Comparison of ENCODE assay signal across 1 cellular context in the genomic region with DNA sequence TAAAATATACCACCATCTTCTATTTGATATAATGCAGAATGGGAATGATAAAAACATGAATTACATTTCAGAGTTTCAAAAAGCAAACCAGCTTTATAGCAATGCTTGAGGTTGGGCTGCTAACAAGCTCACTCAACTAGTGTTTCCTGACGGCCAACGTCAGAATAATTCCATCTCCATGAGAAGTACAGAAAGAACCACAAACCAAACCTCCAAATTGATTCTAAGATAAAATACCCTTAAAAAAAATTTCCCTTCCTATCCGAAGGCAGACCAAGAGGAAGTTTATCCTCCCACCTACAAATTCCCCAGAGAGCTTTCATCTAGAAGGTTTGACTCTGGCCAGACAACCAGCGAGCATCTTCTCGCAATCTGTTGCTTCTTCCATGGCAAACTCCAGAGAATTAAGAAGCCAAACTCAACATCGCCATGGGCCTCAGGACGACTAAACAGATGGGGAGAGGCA.
TF ChIP-seq lines count a peak whose summit lies in the region.

A gene (plus strand): TSS at position 271 of the 466 bp plus-strand sequence. CDS start 159 bp downstream, at position 430.

TF ChIP-seq in HepG2, 621 proteins besides CTCF, POLR2A, EP300 and RAD21 (continued from another document):
- TF ChIP-seq KDM2A (CRISPR knock-in tag; IDR thresholded peaks at IDR 0.05; ENCODE audit: borderline replicate concordance, low read depth) (no peak), NR2F6 (IDR thresholded peaks at IDR 0.05) (no peak), NR2F6 (CRISPR knock-in tag; IDR thresholded peaks at IDR 0.05) (no peak), CEBPG (CRISPR knock-in tag; IDR thresholded peaks at IDR 0.05) (no peak)
- TF ChIP-seq, protein P1, sequence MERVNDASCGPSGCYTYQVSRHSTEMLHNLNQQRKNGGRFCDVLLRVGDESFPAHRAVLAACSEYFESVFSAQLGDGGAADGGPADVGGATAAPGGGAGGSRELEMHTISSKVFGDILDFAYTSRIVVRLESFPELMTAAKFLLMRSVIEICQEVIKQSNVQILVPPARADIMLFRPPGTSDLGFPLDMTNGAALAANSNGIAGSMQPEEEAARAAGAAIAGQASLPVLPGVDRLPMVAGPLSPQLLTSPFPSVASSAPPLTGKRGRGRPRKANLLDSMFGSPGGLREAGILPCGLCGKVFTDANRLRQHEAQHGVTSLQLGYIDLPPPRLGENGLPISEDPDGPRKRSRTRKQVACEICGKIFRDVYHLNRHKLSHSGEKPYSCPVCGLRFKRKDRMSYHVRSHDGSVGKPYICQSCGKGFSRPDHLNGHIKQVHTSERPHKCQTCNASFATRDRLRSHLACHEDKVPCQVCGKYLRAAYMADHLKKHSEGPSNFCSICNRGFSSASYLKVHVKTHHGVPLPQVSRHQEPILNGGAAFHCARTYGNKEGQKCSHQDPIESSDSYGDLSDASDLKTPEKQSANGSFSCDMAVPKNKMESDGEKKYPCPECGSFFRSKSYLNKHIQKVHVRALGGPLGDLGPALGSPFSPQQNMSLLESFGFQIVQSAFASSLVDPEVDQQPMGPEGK (CRISPR knock-in tag; IDR thresholded peaks at IDR 0.05), result no peak
- TF ChIP-seq, protein P2, sequence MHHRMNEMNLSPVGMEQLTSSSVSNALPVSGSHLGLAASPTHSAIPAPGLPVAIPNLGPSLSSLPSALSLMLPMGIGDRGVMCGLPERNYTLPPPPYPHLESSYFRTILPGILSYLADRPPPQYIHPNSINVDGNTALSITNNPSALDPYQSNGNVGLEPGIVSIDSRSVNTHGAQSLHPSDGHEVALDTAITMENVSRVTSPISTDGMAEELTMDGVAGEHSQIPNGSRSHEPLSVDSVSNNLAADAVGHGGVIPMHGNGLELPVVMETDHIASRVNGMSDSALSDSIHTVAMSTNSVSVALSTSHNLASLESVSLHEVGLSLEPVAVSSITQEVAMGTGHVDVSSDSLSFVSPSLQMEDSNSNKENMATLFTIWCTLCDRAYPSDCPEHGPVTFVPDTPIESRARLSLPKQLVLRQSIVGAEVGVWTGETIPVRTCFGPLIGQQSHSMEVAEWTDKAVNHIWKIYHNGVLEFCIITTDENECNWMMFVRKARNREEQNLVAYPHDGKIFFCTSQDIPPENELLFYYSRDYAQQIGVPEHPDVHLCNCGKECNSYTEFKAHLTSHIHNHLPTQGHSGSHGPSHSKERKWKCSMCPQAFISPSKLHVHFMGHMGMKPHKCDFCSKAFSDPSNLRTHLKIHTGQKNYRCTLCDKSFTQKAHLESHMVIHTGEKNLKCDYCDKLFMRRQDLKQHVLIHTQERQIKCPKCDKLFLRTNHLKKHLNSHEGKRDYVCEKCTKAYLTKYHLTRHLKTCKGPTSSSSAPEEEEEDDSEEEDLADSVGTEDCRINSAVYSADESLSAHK (CRISPR knock-in tag; IDR thresholded peaks at IDR 0.05; ENCODE audit: borderline replicate concordance), result no peak
